8 cellular contexts compared by ENCODE assay signal in genomic region chr10:11742009-11742778, GRCh38. TPM values are rescaled to one million over a fixed set of nuclear protein-coding genes. Genes with fewer than 3 reads are reported as not detected.
DNase-seq lines count a peak whose midpoint lies in the region; ATAC-seq and TF ChIP-seq lines count a peak whose summit lies in the region.

TSS of gene ECHDC3 (plus strand) at chr10:11742382. CDS start at chr10:11742577, 195 bp downstream.

- H3K4me3 Mint-ChIP-seq in CD8-positive, alpha-beta T cell, result peak within 1 kb of the TSS; percentile 81
- peak within 1 kb of the TSS; percentile 71 for H3K4me3 Mint-ChIP-seq in activated CD8-positive, alpha-beta T cell treated with anti-CD3 and anti-CD28 coated beads, Interleukin-2, amount 10 ng/mL, durations not matched to agents 7 days and 5 days

- H3K36me3 Mint-ChIP-seq in CD8-positive, alpha-beta T cell, result no peaks in the 10 kb centered on the region
- no peaks in the 10 kb centered on the region for H3K36me3 Mint-ChIP-seq in activated CD8-positive, alpha-beta T cell treated with anti-CD3 and anti-CD28 coated beads, Interleukin-2, amount 10 ng/mL, durations not matched to agents 7 days and 5 days (ENCODE audit: low read depth)

- H3K9me3 ChIP-seq in CD8-positive, alpha-beta T cell (ENCODE audit: low read length), result no peaks in the 10 kb centered on the region
- H3K9me3 ChIP-seq in endocrine pancreas (ENCODE audit: control insufficient read depth, low read length) (no peaks in the 10 kb centered on the region), mesodermal cell (ENCODE audit: control insufficient read depth, low read length) (peaks cover 8% of the 10 kb centered on the region)

- H3K27ac ChIP-seq in CD8-positive, alpha-beta T cell (ENCODE audit: low read depth, low read length), result no peak within 1 kb of the TSS
- no peak within 1 kb of the TSS for H3K27ac ChIP-seq in mesodermal cell (ENCODE audit: low read depth, low read length, severe bottlenecking)

- ATAC-seq in CD8-positive, alpha-beta T cell, result peak; percentile 90
- peak; percentile 74 for ATAC-seq in GM19438 (IDR thresholded peaks at IDR 0.05; ENCODE audit: low read depth, unreplicated experiment)
- peak; percentile 94 for ATAC-seq in activated CD8-positive, alpha-beta T cell treated with anti-CD3 and anti-CD28 coated beads, Interleukin-2, amount 10 ng/mL, durations not matched to agents 7 days and 5 days
- ATAC-seq in GM18873 (IDR thresholded peaks at IDR 0.05; ENCODE audit: low FRiP score, unreplicated experiment), result no peak

- 16 to 25% methylated on average over 66 to 71 of the region's 93 CpGs for WGBS in mesodermal cell (ENCODE audit: insufficient coverage in 2 of 2), 2 experiments

- H3K27me3 ChIP-seq in CD8-positive, alpha-beta T cell (ENCODE audit: insufficient read depth, low read length), result no peaks in the 10 kb centered on the region
- no peaks in the 10 kb centered on the region for H3K27me3 ChIP-seq in endocrine pancreas (ENCODE audit: control insufficient read depth, insufficient read depth, low read length)

- H3K4me1 ChIP-seq in CD8-positive, alpha-beta T cell (ENCODE audit: insufficient read depth, low read length), result peaks cover 8% of the 10 kb centered on the region
- H3K4me1 ChIP-seq in endocrine pancreas (ENCODE audit: control insufficient read depth, insufficient read depth, low read length) (no peaks in the 10 kb centered on the region), mesodermal cell (ENCODE audit: control insufficient read depth, insufficient read depth, low read length, poor library complexity, severe bottlenecking) (peaks cover 2% of the 10 kb centered on the region)

- CTCF ChIA-PET in CD8-positive, alpha-beta T cell (lab: Charles Lee), result interaction anchor here (1.5 kb wide), 1 partner anchor 227 kb away, joined by 5 read pairs; no protein-coding TSS in a partner anchor
- CTCF ChIA-PET in activated CD8-positive, alpha-beta T cell treated with anti-CD3 and anti-CD28 coated beads, Interleukin-2, amount 10 ng/mL, durations not matched to agents 7 days and 5 days (lab: Charles Lee), result interaction anchor here (1.0 kb wide), 1 partner anchor 17 kb away, joined by 3 read pairs; no protein-coding TSS in a partner anchor

- H3K27me3 Mint-ChIP-seq in CD8-positive, alpha-beta T cell (ENCODE audit: low read depth), result peaks cover 21% of the 10 kb centered on the region
- peaks cover 34% of the 10 kb centered on the region for H3K27me3 Mint-ChIP-seq in activated CD8-positive, alpha-beta T cell treated with anti-CD3 and anti-CD28 coated beads, Interleukin-2, amount 10 ng/mL, durations not matched to agents 7 days and 5 days (ENCODE audit: low read depth)

- peak within 1 kb of the TSS; percentile 60 for H3K9ac ChIP-seq in endocrine pancreas (ENCODE audit: control insufficient read depth, insufficient read depth, low read length)

- H3K27ac Mint-ChIP-seq in CD8-positive, alpha-beta T cell, result no peak within 1 kb of the TSS
- H3K27ac Mint-ChIP-seq in activated CD8-positive, alpha-beta T cell treated with anti-CD3 and anti-CD28 coated beads, Interleukin-2, amount 10 ng/mL, durations not matched to agents 7 days and 5 days, result no peak within 1 kb of the TSS

- H3K4me3 ChIP-seq in CD8-positive, alpha-beta T cell (ENCODE audit: low read depth, low read length), result peak within 1 kb of the TSS; percentile 62
- H3K4me3 ChIP-seq in endocrine pancreas (ENCODE audit: control insufficient read depth, insufficient read depth, low read length) (peak within 1 kb of the TSS; percentile 9), mesodermal cell (ENCODE audit: extremely low read depth, insufficient read depth, low read length, poor library complexity, severe bottlenecking) (peak within 1 kb of the TSS; percentile 40)

- POLR2A ChIA-PET in CD8-positive, alpha-beta T cell (lab: Charles Lee), result no interaction called here
- POLR2A ChIA-PET in activated CD8-positive, alpha-beta T cell treated with anti-CD3 and anti-CD28 coated beads, Interleukin-2, amount 10 ng/mL, durations not matched to agents 7 days and 5 days (lab: Charles Lee), result interaction anchor here (1.0 kb wide), 1 partner anchor 10 kb away, joined by 3 read pairs; no protein-coding TSS in a partner anchor

- H3K4me1 Mint-ChIP-seq in CD8-positive, alpha-beta T cell (ENCODE audit: low read depth), result peaks cover 16% of the 10 kb centered on the region
- peaks cover 4% of the 10 kb centered on the region for H3K4me1 Mint-ChIP-seq in activated CD8-positive, alpha-beta T cell treated with anti-CD3 and anti-CD28 coated beads, Interleukin-2, amount 10 ng/mL, durations not matched to agents 7 days and 5 days (ENCODE audit: low read depth)

- H3K36me3 ChIP-seq in CD8-positive, alpha-beta T cell (ENCODE audit: insufficient read depth, low read length), result no peaks in the 10 kb centered on the region
- H3K36me3 ChIP-seq in endocrine pancreas (ENCODE audit: control insufficient read depth, insufficient read depth, low read length) (no peaks in the 10 kb centered on the region), mesodermal cell (ENCODE audit: control insufficient read depth, insufficient read depth, low read length) (no peaks in the 10 kb centered on the region)

- intact Hi-C loops in CD8-positive, alpha-beta T cell (cut with DNase I, micrococcal nuclease), result loop anchor here in 1 of 2 experiments (10.0 kb wide), 1 partner anchor 127 kb away; the partner anchor contains the start of gene USP6NL

- no peaks in the 10 kb centered on the region for H3K9me3 Mint-ChIP-seq in CD8-positive, alpha-beta T cell
- peaks cover 11% of the 10 kb centered on the region for H3K9me3 Mint-ChIP-seq in activated CD8-positive, alpha-beta T cell treated with anti-CD3 and anti-CD28 coated beads, Interleukin-2, amount 10 ng/mL, durations not matched to agents 7 days and 5 days (ENCODE audit: insufficient read depth)

- peak; percentile 12 to 70 (median 46) for DNase-seq in CD8-positive, alpha-beta T cell
- DNase-seq in HT-29 (ENCODE audit: low spot score), result peak; percentile 52
- peak; percentile 59 for DNase-seq in activated CD8-positive, alpha-beta T cell treated with anti-CD3 and anti-CD28 coated beads, Interleukin-2, amount 10 ng/mL, durations not matched to agents 7 days and 5 days
- peak; percentile 62 for DNase-seq in stimulated activated CD8-positive, alpha-beta memory T cell treated with anti-CD3 and anti-CD28 coated beads, Interleukin-4, amount 100 ng/mL, for 48 hours

- no peak for TF ChIP-seq CTCF in CD8-positive, alpha-beta T cell (IDR thresholded peaks at IDR 0.05)

RNA-seq across cellular contexts. Expression of gene ECHDC3, which starts in this region (rescaled TPM):
- 1 to 10 TPM in 1 of 2 experiments, under 1 TPM in 1; 0.90 to 1.3 TPM for total RNA-seq in CD8-positive, alpha-beta T cell
- 0.70 and 2.6 TPM in 2 replicates for total RNA-seq in HT-29 (2014; rRNA removed; shearing (Covaris generic))
- 1 to 10 TPM; 1.2 to 1.4 TPM for total RNA-seq in activated CD8-positive, alpha-beta T cell treated with anti-CD3 and anti-CD28 coated beads, Interleukin-2, amount 10 ng/mL, durations not matched to agents 7 days and 5 days
- polyA plus RNA-seq in mesodermal cell (2013, experiment 1 of 2), result 5.0 TPM
- polyA plus RNA-seq in mesodermal cell (2013, experiment 2 of 2), result 4.0 TPM

Comparison
In these comparisons a context has a peak if more than half of its experiments do, and no peak if none do; other contexts are left out.
1. H3K4me3 ChIP-seq: peak in every context shown above with its lines; median percentile 62 in CD8-positive, alpha-beta T cell; 40 in mesodermal cell; 9 in endocrine pancreas.